ENCODE assay signal across 8 cellular contexts in genomic region chr1:160997323-160998038, GRCh38. TPM values are rescaled to one million over a fixed set of nuclear protein-coding genes. Genes with fewer than 3 reads are reported as not detected.
DNase-seq lines count a peak whose midpoint lies in the region; ATAC-seq, FAIRE-seq and TF ChIP-seq lines count a peak whose summit lies in the region.

No MANE protein-coding gene starts in this region.

- H3K36me3 ChIP-seq in BLaER1 treated with 17β-estradiol and CSF1 and Interleukin-3, amounts not matched to agents 10 nM and 100 nM, result peaks cover 37 to 61% (median 46%) of the 10 kb centered on the region in 11 experiments
- no peaks in the 10 kb centered on the region for H3K36me3 ChIP-seq in GM23248 (ENCODE audit: low read depth)
- peaks cover 0 to 31% (median 18%) of the 10 kb centered on the region in 3 donors for H3K36me3 ChIP-seq in pancreas

- H2AFZ ChIP-seq in GM23248, result peak overlapping the region; percentile 75; the same call in 1 of the 2 replicates

- H3K36me3 Mint-ChIP-seq in activated naive CD4-positive, alpha-beta T cell treated with anti-CD3 and anti-CD28 coated beads, Interleukin-2, amount 50 U/mL, for 24 hours, result no peaks in the 10 kb centered on the region

- H3K27me3 Mint-ChIP-seq in activated naive CD4-positive, alpha-beta T cell treated with anti-CD3 and anti-CD28 coated beads, Interleukin-2, amount 50 U/mL, for 24 hours, result no peaks in the 10 kb centered on the region

- H3K4me2 ChIP-seq in BLaER1 treated with 17β-estradiol and CSF1 and Interleukin-3, amounts not matched to agents 10 nM and 100 nM, result peak overlapping the region in 4 of 11 experiments; percentile 16 to 49 (median 32); a peak in 7 of 22 replicates
- H3K4me2 ChIP-seq in GM23248 (ENCODE audit: unreplicated experiment), result no peak overlapping the region

- H3K9me3 ChIP-seq in BLaER1 treated with 17β-estradiol and CSF1 and Interleukin-3, amounts not matched to agents 10 nM and 100 nM (replicated peaks in 1 of 11), result no peaks in the 10 kb centered on the region
- no peaks in the 10 kb centered on the region for H3K9me3 ChIP-seq in GM23248 (ENCODE audit: low read depth)
- no peaks in the 10 kb centered on the region for H3K9me3 ChIP-seq in pancreas

- H3K27ac ChIP-seq in BLaER1 treated with 17β-estradiol and CSF1 and Interleukin-3, amounts not matched to agents 10 nM and 100 nM, result peak overlapping the region; percentile 26 to 65 (median 50); a peak in 18 of 22 replicates
- H3K27ac ChIP-seq in GM23248 (no peak overlapping the region), pancreas (peak overlapping the region in 2 of 4 donors; percentile 25 to 53)

- no peaks in the 10 kb centered on the region for H3K9me3 Mint-ChIP-seq in activated naive CD4-positive, alpha-beta T cell treated with anti-CD3 and anti-CD28 coated beads, Interleukin-2, amount 50 U/mL, for 24 hours

- H3K9ac ChIP-seq in BLaER1 treated with 17β-estradiol and CSF1 and Interleukin-3, amounts not matched to agents 10 nM and 100 nM, result peak overlapping the region in 6 of 11 experiments; percentile 1 to 33 (median 18); a peak in 5 of 22 replicates
- H3K9ac ChIP-seq in GM23248, result no peak overlapping the region

- no peak overlapping the region for H3K4me3 ChIP-seq in BLaER1 treated with 17β-estradiol and CSF1 and Interleukin-3, amounts not matched to agents 10 nM and 100 nM
- H3K4me3 ChIP-seq in GM23248 (no peak overlapping the region), pancreas (no peak overlapping the region)

- peaks cover 30% of the 10 kb centered on the region for H3F3A ChIP-seq in GM23248 (ENCODE audit: insufficient read depth)

- no peaks in the 10 kb centered on the region for H3K27me3 ChIP-seq in BLaER1 treated with 17β-estradiol and CSF1 and Interleukin-3, amounts not matched to agents 10 nM and 100 nM
- H3K27me3 ChIP-seq in GM23248 (replicated peaks; ENCODE audit: insufficient read depth) (no peaks in the 10 kb centered on the region), pancreas (no peaks in the 10 kb centered on the region)

- whole genome bisulfite sequencing in GM23248 (ENCODE audit: low coverage in 1 of 2, low lambda C conversion rate in 2 of 2, missing lambda C conversion rate in 2 of 2), 2 experiments, result 88 to 90% methylated on average over 1 of the region's 1 CpG
- WGBS in pancreas, 2 donors, result 80 to 82% methylated on average over 1 of the region's 1 CpG

- H3K4me1 ChIP-seq in BLaER1 treated with 17β-estradiol and CSF1 and Interleukin-3, amounts not matched to agents 10 nM and 100 nM, result peaks cover 0 to 37% (median 7%) of the 10 kb centered on the region in 10 experiments; a peak in 12 of 20 replicates
- H3K4me1 ChIP-seq in GM23248 (ENCODE audit: insufficient read depth), result peaks cover 15% of the 10 kb centered on the region
- no peaks in the 10 kb centered on the region for H3K4me1 ChIP-seq in pancreas

- no peak for FAIRE-seq in pancreas (lab: Jason Lieb, UNC)

- peak; percentile 79 to 96 (median 93) for ATAC-seq in pancreas
- no peak for ATAC-seq in HG02588 (IDR thresholded peaks at IDR 0.05; ENCODE audit: unreplicated experiment)

- H4K20me1 ChIP-seq in BLaER1 treated with 17β-estradiol and CSF1 and Interleukin-3, amounts not matched to agents 10 nM and 100 nM, result peaks cover 0 to 14% (median 0%) of the 10 kb centered on the region in 11 experiments; a peak in 3 of 22 replicates
- H4K20me1 ChIP-seq in GM23248 (ENCODE audit: insufficient read depth), result no peaks in the 10 kb centered on the region

- H3K4me3 Mint-ChIP-seq in activated naive CD4-positive, alpha-beta T cell treated with anti-CD3 and anti-CD28 coated beads, Interleukin-2, amount 50 U/mL, for 24 hours, result no peak overlapping the region

- peak in 3 of 4 donors; percentile 30 to 50 (median 45) for TF ChIP-seq CTCF in pancreas (IDR thresholded peaks at IDR 0.05)

- intact Hi-C loops in pancreas (cut with DNase I), result loop anchor here in 1 of 3 donors (10.0 kb wide), 1 partner anchor 97 kb away; the partner anchor contains the start of gene KLHDC9

- no peaks in the 10 kb centered on the region for H3K9me2 ChIP-seq in GM23248 (ENCODE audit: insufficient read depth)

- in situ Hi-C loops in GM23248 (cut with MboI), result loop anchor here (10.0 kb wide), 1 partner anchor 97 kb away; the partner anchor contains the start of gene KLHDC9

- H3K79me2 ChIP-seq in GM23248 (ENCODE audit: insufficient read depth), result no peaks in the 10 kb centered on the region

- peak overlapping the region; percentile 61 for H3K27ac Mint-ChIP-seq in activated naive CD4-positive, alpha-beta T cell treated with anti-CD3 and anti-CD28 coated beads, Interleukin-2, amount 50 U/mL, for 24 hours

- peak; percentile 72 for DNase-seq in GM23248
- peak; percentile 65 for DNase-seq in RKO (ENCODE audit: low spot score)
- DNase-seq in globus pallidus (ENCODE audit: low spot score), result peak; percentile 33
- peak in 5 of 6 donors; percentile 50 to 71 (median 67) for DNase-seq in pancreas
- DNase-seq in NCI-H446 treated with DMSO at 0.1 percent for 48 hours (lab: John Stamatoyannopoulos, UW), result no peak

- H3K4me1 Mint-ChIP-seq in activated naive CD4-positive, alpha-beta T cell treated with anti-CD3 and anti-CD28 coated beads, Interleukin-2, amount 50 U/mL, for 24 hours, result peaks cover 12% of the 10 kb centered on the region

RNA-seq across cellular contexts. Expression of gene F11R, which starts 23.5 kb away (rescaled TPM):
- total RNA-seq in GM23248 (2014; rRNA removed; shearing (Covaris generic)), result 0.76 and 1.5 TPM in 2 replicates
- polyA plus RNA-seq in GM23248 (2016; fragmentation: Nextera tagmentation; extraction: Ambion mirVana) (0.52 and 0.53 TPM in 2 replicates), pancreas (10 to 100 TPM; 22.7 to 23.6 TPM)
- total RNA-seq in pancreas, result 10 to 100 TPM; 30.0 to 59.5 (median 38.2) TPM

RNA-seq across cellular contexts. Expression of gene TSTD1, which starts 41.3 kb away (rescaled TPM):
- total RNA-seq in GM23248 (2014; rRNA removed; shearing (Covaris generic)), result not detected in 2 replicates
- not detected in 2 replicates for polyA plus RNA-seq in GM23248 (2016; fragmentation: Nextera tagmentation; extraction: Ambion mirVana)
- total RNA-seq in pancreas, result 10 to 100 TPM; 24.8 to 43.8 (median 32.1) TPM
- polyA plus RNA-seq in pancreas, result 100 to 1,000 TPM in 1 of 2 donors, 10 to 100 TPM in 1; 69.0 to 131 TPM

RNA-seq across cellular contexts. Expression of gene ITLN2, which starts 42.9 kb away (rescaled TPM):
- not detected in 2 replicates for total RNA-seq in GM23248 (2014; rRNA removed; shearing (Covaris generic))
- not detected in 2 replicates for polyA plus RNA-seq in GM23248 (2016; fragmentation: Nextera tagmentation; extraction: Ambion mirVana)
- total RNA-seq in pancreas, result not detected
- under 1 TPM in 1 of 2 donors, not detected in 1; 0.19 TPM for polyA plus RNA-seq in pancreas

RNA-seq across cellular contexts. Expression of gene USF1, which starts 48.3 kb away (rescaled TPM):
- 53.2 and 68.4 TPM in 2 replicates for total RNA-seq in GM23248 (2014; rRNA removed; shearing (Covaris generic))
- 12.2 and 17.1 TPM in 2 replicates for polyA plus RNA-seq in GM23248 (2016; fragmentation: Nextera tagmentation; extraction: Ambion mirVana)
- 10 to 100 TPM; 15.8 to 33.2 (median 21.7) TPM for total RNA-seq in pancreas
- polyA plus RNA-seq in pancreas, result 100 to 1,000 TPM in 1 of 2 donors, 10 to 100 TPM in 1; 89.4 to 118 TPM

Comparison
In these comparisons a context has a peak if more than half of its experiments do, and no peak if none do; other contexts are left out.
1. RNA of gene F11R, which starts 23.5 kb away (total RNA-seq): 30.0 to 59.5 TPM in pancreas; 0.76 to 1.5 TPM in GM23248; every median in the first group is over 10 times any median in the second.
2. RNA of gene TSTD1, which starts 41.3 kb away (total RNA-seq): 24.8 to 43.8 TPM in pancreas; not detected in GM23248; every median in the first group is over 10 times any median in the second.